ENCODE assay signal across 17 cellular contexts in genomic region chr19:38045554-38046253, GRCh38.
A peak's percentile ranks its signal among the peaks of the same experiment; 100 is the strongest.
DNase-seq lines count a peak whose midpoint lies in the region; ATAC-seq and TF ChIP-seq lines count a peak whose summit lies in the region.
"Had no signal": no experiment of that assay in that cellular context is flagged by ENCODE, and none has a peak within 500 bp of the region (broad histone marks: within the 10 kb centered on the region; RNA-seq: fewer than 3 reads in every experiment).

No MANE protein-coding gene starts in this region.

- in situ Hi-C loops in brain microvascular endothelial cell (cut with HindIII; ENCODE audit: low pct_ligation_motif_present, low sequenced_read_pairs) = no loop called here

- ATAC-seq in HG03196 (IDR thresholded peaks at IDR 0.05; ENCODE audit: unreplicated experiment) (peak; percentile 0), upper lobe of left lung (ENCODE audit: low FRiP score in 2 of 2) (no peak)
- no peak for ATAC-seq in stimulated activated memory B cell treated with anti-CD40 and anti-IgM and Interleukin-4, amounts not matched to agents 10 μg/mL and 1 μg/mL and 100 μg/mL, for 72 hours

- H3K9me3 ChIP-seq in upper lobe of left lung (no peaks in the 10 kb centered on the region), WERI-Rb-1 (ENCODE audit: severe bottlenecking) (no peaks in the 10 kb centered on the region)
- H3K9me3 ChIP-seq: neutrophil, sigmoid colon had no signal

- 85 to 89% methylated on average over 14 to 15 of the region's 15 CpGs for WGBS in upper lobe of left lung, 2 donors

- peak overlapping the region; percentile 60 for H3K27ac ChIP-seq in brain microvascular endothelial cell
- H3K27ac ChIP-seq in upper lobe of left lung = no peak overlapping the region
- H3K27ac ChIP-seq in WERI-Rb-1 = no peak overlapping the region
- H3K27ac ChIP-seq: neutrophil, sigmoid colon had no signal

- no peaks in the 10 kb centered on the region for H3K27me3 Mint-ChIP-seq in activated CD4-positive, alpha-beta memory T cell treated with anti-CD3 and anti-CD28 coated beads for 36 hours
- H3K27me3 Mint-ChIP-seq in activated CD4-positive, alpha-beta memory T cell treated with anti-CD3 and anti-CD28 coated beads, Interleukin-2, amount 10 ng/mL, durations not matched to agents 7 days and 5 days = no peaks in the 10 kb centered on the region
- no peaks in the 10 kb centered on the region for H3K27me3 Mint-ChIP-seq in stimulated activated memory B cell treated with anti-CD40 and anti-IgM and Interleukin-4, amounts not matched to agents 10 μg/mL and 1 μg/mL and 100 μg/mL, for 72 hours

- TF ChIP-seq POLR2A in upper lobe of left lung (IDR thresholded peaks at IDR 0.05) = no peak

- H3K36me3 Mint-ChIP-seq in activated CD4-positive, alpha-beta memory T cell treated with anti-CD3 and anti-CD28 coated beads for 36 hours = no peaks in the 10 kb centered on the region
- H3K36me3 Mint-ChIP-seq in activated CD4-positive, alpha-beta memory T cell treated with anti-CD3 and anti-CD28 coated beads, Interleukin-2, amount 10 ng/mL, durations not matched to agents 7 days and 5 days (ENCODE audit: low read depth) = no peaks in the 10 kb centered on the region
- peaks cover 17% of the 10 kb centered on the region for H3K36me3 Mint-ChIP-seq in stimulated activated memory B cell treated with anti-CD40 and anti-IgM and Interleukin-4, amounts not matched to agents 10 μg/mL and 1 μg/mL and 100 μg/mL, for 72 hours

- no peak for DNase-seq in activated CD4-positive, alpha-beta memory T cell treated with anti-CD3 and anti-CD28 coated beads for 36 hours
- no peak for DNase-seq in activated CD4-positive, alpha-beta memory T cell treated with anti-CD3 and anti-CD28 coated beads, Interleukin-2, amount 10 ng/mL, durations not matched to agents 7 days and 5 days
- DNase-seq in brain microvascular endothelial cell = no peak
- DNase-seq in upper lobe of left lung = no peak
- no peak for DNase-seq in dedifferentiated amniotic fluid mesenchymal stem cell (ENCODE audit: extremely low spot score)
- DNase-seq in WERI-Rb-1 = no peak
- DNase-seq: activated CD8-positive, alpha-beta memory T cell treated with anti-CD3 and anti-CD28 coated beads for 24 hours; activated gamma-delta T cell treated with Interleukin-2 at 50 U/mL for 16 hours; COR-L47; HCEC 1CT; NCI-H187 treated with DMSO at 0.1 percent for 48 hours; NCI-H526 treated with DMSO at 0.1 percent for 48 hours; sigmoid colon; T1000 had no signal

- TF ChIP-seq EP300 in upper lobe of left lung (IDR thresholded peaks at IDR 0.05) = no peak

- TF ChIP-seq CTCF in brain microvascular endothelial cell (IDR thresholded peaks at IDR 0.05; ENCODE audit: low read depth, low read length, missing control alignments) (no peak), upper lobe of left lung (IDR thresholded peaks at IDR 0.05) (no peak), WERI-Rb-1 (IDR thresholded peaks at IDR 0.05; ENCODE audit: low read depth, low read length) (no peak)

- H3K27ac Mint-ChIP-seq in activated CD4-positive, alpha-beta memory T cell treated with anti-CD3 and anti-CD28 coated beads for 36 hours = peak overlapping the region; percentile 45
- H3K27ac Mint-ChIP-seq in activated CD4-positive, alpha-beta memory T cell treated with anti-CD3 and anti-CD28 coated beads, Interleukin-2, amount 10 ng/mL, durations not matched to agents 7 days and 5 days = no peak overlapping the region
- H3K27ac Mint-ChIP-seq in stimulated activated memory B cell treated with anti-CD40 and anti-IgM and Interleukin-4, amounts not matched to agents 10 μg/mL and 1 μg/mL and 100 μg/mL, for 72 hours = peak overlapping the region; percentile 100

- CTCF ChIA-PET in activated CD4-positive, alpha-beta memory T cell treated with anti-CD3 and anti-CD28 coated beads for 36 hours (lab: Charles Lee) = no interaction called here
- CTCF ChIA-PET in activated CD4-positive, alpha-beta memory T cell treated with anti-CD3 and anti-CD28 coated beads, Interleukin-2, amount 10 ng/mL, durations not matched to agents 7 days and 5 days (lab: Charles Lee) = no interaction called here

- H3K27me3 ChIP-seq in brain microvascular endothelial cell (replicated peaks) = no peaks in the 10 kb centered on the region
- H3K27me3 ChIP-seq in upper lobe of left lung = no peaks in the 10 kb centered on the region
- H3K27me3 ChIP-seq in WERI-Rb-1 (ENCODE audit: insufficient read depth, low read depth, severe bottlenecking) = no peaks in the 10 kb centered on the region
- H3K27me3 ChIP-seq: neutrophil, sigmoid colon had no signal

- H3K36me3 ChIP-seq in brain microvascular endothelial cell (replicated peaks) (peaks cover 3% of the 10 kb centered on the region), upper lobe of left lung (peaks cover 0 to 3% (median 0%) of the 10 kb centered on the region in 4 donors), WERI-Rb-1 (no peaks in the 10 kb centered on the region; the same call in 1 of the 2 replicates)
- H3K36me3 ChIP-seq: neutrophil, sigmoid colon had no signal

- H3K4me1 Mint-ChIP-seq in activated CD4-positive, alpha-beta memory T cell treated with anti-CD3 and anti-CD28 coated beads for 36 hours (ENCODE audit: low read depth) = peaks cover 46% of the 10 kb centered on the region
- peaks cover 35% of the 10 kb centered on the region for H3K4me1 Mint-ChIP-seq in activated CD4-positive, alpha-beta memory T cell treated with anti-CD3 and anti-CD28 coated beads, Interleukin-2, amount 10 ng/mL, durations not matched to agents 7 days and 5 days
- H3K4me1 Mint-ChIP-seq in stimulated activated memory B cell treated with anti-CD40 and anti-IgM and Interleukin-4, amounts not matched to agents 10 μg/mL and 1 μg/mL and 100 μg/mL, for 72 hours = peaks cover 74% of the 10 kb centered on the region

- intact Hi-C loops in activated CD4-positive, alpha-beta memory T cell treated with anti-CD3 and anti-CD28 coated beads for 36 hours (cut with micrococcal nuclease) = loop anchor here (5.0 kb wide), 1 partner anchor 268 kb away; the partner anchor contains the start of gene ZNF573

- POLR2A ChIA-PET in activated CD4-positive, alpha-beta memory T cell treated with anti-CD3 and anti-CD28 coated beads for 36 hours (lab: Charles Lee) = no interaction called here
- POLR2A ChIA-PET in activated CD4-positive, alpha-beta memory T cell treated with anti-CD3 and anti-CD28 coated beads, Interleukin-2, amount 10 ng/mL, durations not matched to agents 7 days and 5 days (lab: Charles Lee) = no interaction called here

- H3K4me3 Mint-ChIP-seq in activated CD4-positive, alpha-beta memory T cell treated with anti-CD3 and anti-CD28 coated beads for 36 hours = no peak overlapping the region
- no peak overlapping the region for H3K4me3 Mint-ChIP-seq in activated CD4-positive, alpha-beta memory T cell treated with anti-CD3 and anti-CD28 coated beads, Interleukin-2, amount 10 ng/mL, durations not matched to agents 7 days and 5 days
- H3K4me3 Mint-ChIP-seq in stimulated activated memory B cell treated with anti-CD40 and anti-IgM and Interleukin-4, amounts not matched to agents 10 μg/mL and 1 μg/mL and 100 μg/mL, for 72 hours = peak overlapping the region; percentile 68

- no peak overlapping the region for H3K4me3 ChIP-seq in brain microvascular endothelial cell (ENCODE audit: low read depth, low read length)
- H3K4me3 ChIP-seq in upper lobe of left lung = no peak overlapping the region
- H3K4me3 ChIP-seq in WERI-Rb-1 (ENCODE audit: low read depth, low read length) = no peak overlapping the region
- H3K4me3 ChIP-seq: sigmoid colon had no signal

- peaks cover 0 to 6% (median 1%) of the 10 kb centered on the region in 4 donors for H3K4me1 ChIP-seq in upper lobe of left lung
- H3K4me1 ChIP-seq: sigmoid colon had no signal

- H3K9me3 Mint-ChIP-seq in activated CD4-positive, alpha-beta memory T cell treated with anti-CD3 and anti-CD28 coated beads for 36 hours = peaks cover 4% of the 10 kb centered on the region
- H3K9me3 Mint-ChIP-seq in activated CD4-positive, alpha-beta memory T cell treated with anti-CD3 and anti-CD28 coated beads, Interleukin-2, amount 10 ng/mL, durations not matched to agents 7 days and 5 days = peaks cover 3% of the 10 kb centered on the region
- H3K9me3 Mint-ChIP-seq in stimulated activated memory B cell treated with anti-CD40 and anti-IgM and Interleukin-4, amounts not matched to agents 10 μg/mL and 1 μg/mL and 100 μg/mL, for 72 hours = no peaks in the 10 kb centered on the region
